ENCODE assay signal across 17 cellular contexts in the genomic region with DNA sequence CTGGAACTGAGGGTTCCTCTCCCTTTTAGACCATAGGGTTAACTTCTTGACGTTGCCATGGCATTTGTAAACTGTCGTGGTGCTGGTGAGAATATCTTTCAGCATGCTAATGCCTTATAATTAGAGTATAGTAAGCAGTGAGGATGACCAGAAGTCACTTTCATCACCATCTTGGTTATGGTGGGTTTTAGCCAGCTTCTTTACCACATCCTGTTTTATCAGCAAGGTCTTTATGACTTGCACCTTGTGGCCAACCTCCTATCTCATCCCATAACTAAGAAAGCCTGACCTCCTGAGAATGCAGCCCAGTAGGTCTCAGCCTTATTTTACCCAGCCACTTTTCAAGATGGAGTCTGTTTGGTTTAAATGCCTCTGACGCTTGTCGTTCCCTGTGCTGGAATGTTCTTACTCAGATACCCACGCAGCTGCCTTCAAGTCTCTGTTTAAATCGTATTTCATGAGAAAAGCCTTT. TPM values are rescaled to one million over a fixed set of nuclear protein-coding genes. Genes with fewer than 3 reads are reported as not detected.
DNase-seq lines count a peak whose midpoint lies in the region; ATAC-seq and TF ChIP-seq lines count a peak whose summit lies in the region.
"Had no signal": no experiment of that assay in that cellular context is flagged by ENCODE, and none has a peak within 500 bp of the region (broad histone marks: within the 10 kb centered on the region; RNA-seq: fewer than 3 reads in every experiment).

No MANE protein-coding gene starts in this region.

- H3K9me3 ChIP-seq in GM23248 (ENCODE audit: low read depth): no peaks in the 10 kb centered on the region
- no peaks in the 10 kb centered on the region for H3K9me3 ChIP-seq in PC-9 (ENCODE audit: insufficient read depth, low read depth)
- H3K9me3 ChIP-seq in HAP-1: no peaks in the 10 kb centered on the region

- H3K4me2 ChIP-seq in GM23248 (ENCODE audit: unreplicated experiment): peak overlapping the region; percentile 44
- H3K4me2 ChIP-seq in PC-9: no peak overlapping the region

- no peak for ATAC-seq in HG02571 (IDR thresholded peaks at IDR 0.05; ENCODE audit: unreplicated experiment)
- ATAC-seq: CD8-positive, alpha-beta T cell had no signal

- H4K20me1 ChIP-seq in GM23248 (ENCODE audit: insufficient read depth) (no peaks in the 10 kb centered on the region), PC-9 (ENCODE audit: insufficient read depth) (no peaks in the 10 kb centered on the region)

- TF ChIP-seq CTCF in PC-9 (conservative IDR thresholded peaks at IDR 0.05): no peak

- H3K27ac ChIP-seq in GM23248 (no peak overlapping the region), PC-9 (no peak overlapping the region)

- 94 to 95% methylated on average over 6 of the region's 6 CpGs for WGBS in GM23248 (ENCODE audit: low coverage in 1 of 2, low lambda C conversion rate in 2 of 2, missing lambda C conversion rate in 2 of 2), 2 experiments

- POLR2A ChIA-PET in PC-9 (lab: Charles Lee; ENCODE audit: unreplicated experiment): no interaction called here

- H3K9ac ChIP-seq in GM23248: no peak overlapping the region

- H3K36me3 ChIP-seq in GM23248 (ENCODE audit: low read depth) (no peaks in the 10 kb centered on the region), PC-9 (ENCODE audit: low read depth) (no peaks in the 10 kb centered on the region), HAP-1 (replicated peaks) (no peaks in the 10 kb centered on the region)

- H3K27me3 ChIP-seq in GM23248 (replicated peaks; ENCODE audit: insufficient read depth) (no peaks in the 10 kb centered on the region), PC-9 (ENCODE audit: insufficient read depth, low read depth) (no peaks in the 10 kb centered on the region), HAP-1 (ENCODE audit: low read depth) (no peaks in the 10 kb centered on the region)

- H3K9me2 ChIP-seq in GM23248 (ENCODE audit: insufficient read depth): no peaks in the 10 kb centered on the region
- no peaks in the 10 kb centered on the region for H3K9me2 ChIP-seq in PC-9 (ENCODE audit: insufficient read depth)

- DNase-seq in GM23248 (no peak), M059J (ENCODE audit: low read depth) (peak; percentile 52), RPMI7951 (ENCODE audit: low read depth) (peak; percentile 21), glomerular visceral epithelial cell (ENCODE audit: extremely low spot score) (peak; percentile 6), PC-9 (no peak), HAP-1 (ENCODE audit: low spot score in 2 of 2) (no peak), GM19238 (ENCODE audit: insufficient read length, low spot score) (no peak)
- DNase-seq: CD8-positive, alpha-beta T cell; DMS79 treated with DMSO at 0.1 percent for 48 hours; GDM1; NCI-H1105 treated with DMSO at 0.1 percent for 48 hours; NCI-H1930; NCI-H2171; NCI-H510A; NCI-H82; Right ventricle myocardium superior had no signal

- H3K4me1 ChIP-seq in GM23248 (ENCODE audit: insufficient read depth) (peaks cover 15% of the 10 kb centered on the region), PC-9 (replicated peaks; ENCODE audit: insufficient read depth) (peaks cover 4% of the 10 kb centered on the region; the same call in 1 of the 2 replicates), HAP-1 (no peaks in the 10 kb centered on the region)

- H2AFZ ChIP-seq in GM23248 (peak overlapping the region; percentile 32; the same call in 1 of the 2 replicates), PC-9 (no peak overlapping the region)

- no peak overlapping the region for H3K4me3 ChIP-seq in GM23248
- no peak overlapping the region for H3K4me3 ChIP-seq in PC-9
- no peak overlapping the region for H3K4me3 ChIP-seq in HAP-1

- no TSS peak for BruUV-seq in PC-9 (replicated peaks; lab: Mats Ljungman, UMichigan)

- CTCF ChIA-PET in PC-9 (lab: Charles Lee): no interaction called here

- H3F3A ChIP-seq in GM23248 (ENCODE audit: insufficient read depth): no peaks in the 10 kb centered on the region
- peaks cover 4% of the 10 kb centered on the region; the same call in 1 of the 2 replicates for H3F3A ChIP-seq in PC-9 (ENCODE audit: insufficient read depth, low read depth)

- H3K79me2 ChIP-seq in GM23248 (ENCODE audit: insufficient read depth) (no peaks in the 10 kb centered on the region), PC-9 (ENCODE audit: low read depth) (no peaks in the 10 kb centered on the region)

- intact Hi-C loops in PC-9 (cut with micrococcal nuclease; ENCODE audit: unreplicated experiment): no loop called here

- in situ Hi-C loops in GM23248 (cut with MboI) (no loop called here), HAP-1 (cut with MboI; ENCODE audit: low sequenced_read_pairs) (no loop called here)

RNA-seq across cellular contexts. Expression of a gene that starts 44.2 kb away (rescaled TPM):
- total RNA-seq in GM23248 (2014; rRNA removed; shearing (Covaris generic)): 13.9 and 15.8 TPM in 2 replicates
- polyA plus RNA-seq in GM23248 (2016; fragmentation: Nextera tagmentation; extraction: Ambion mirVana): 14.4 and 16.8 TPM in 2 replicates
- 7.0 and 8.9 TPM in 2 replicates for total RNA-seq in M059J (2014; rRNA removed; shearing (Covaris generic))
- 13.9 and 17.9 TPM in 2 replicates for total RNA-seq in RPMI7951 (2014; rRNA removed; shearing (Covaris generic))
- 5.5 and 8.4 TPM in 2 replicates for total RNA-seq in PC-9 (2021)

Comparison
In these comparisons a context has a peak if more than half of its experiments do, and no peak if none do; other contexts are left out.
1. DNase-seq: peak in M059J (single experiment), RPMI7951 (single experiment) and glomerular visceral epithelial cell (single experiment); none in GM23248 (single experiment), PC-9 (0 of 2), HAP-1 (0 of 2) and GM19238 (single experiment).